ENCODE assay signal across 13 cellular contexts in the genomic region with DNA sequence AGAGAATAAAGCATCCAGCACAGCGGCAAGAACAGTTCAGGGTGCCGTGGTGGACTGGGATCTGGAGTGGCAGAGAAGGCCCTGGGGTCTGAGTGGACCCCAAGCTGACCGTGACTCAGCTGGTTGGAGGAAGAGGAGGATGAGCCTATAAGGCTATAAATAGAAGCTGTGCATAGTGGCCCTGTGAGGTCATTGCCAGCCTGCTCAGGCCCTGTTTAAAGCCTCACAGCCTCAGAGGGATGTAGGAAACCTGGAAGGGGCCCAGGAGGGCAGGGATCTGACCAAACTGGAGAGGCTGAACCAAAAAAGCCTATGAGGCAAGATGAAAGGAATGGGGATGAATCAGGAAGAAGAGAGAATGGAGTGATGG. TPM values are rescaled to one million over a fixed set of nuclear protein-coding genes. Genes with fewer than 3 reads are reported as not detected.
DNase-seq lines count a peak whose midpoint lies in the region; ATAC-seq, FAIRE-seq and TF ChIP-seq lines count a peak whose summit lies in the region.
"Had no signal": no experiment of that assay in that cellular context is flagged by ENCODE, and none has a peak within 500 bp of the region (broad histone marks: within the 10 kb centered on the region; RNA-seq: fewer than 3 reads in every experiment).

No MANE protein-coding gene starts in this region.

- no peaks in the 10 kb centered on the region for H4K20me1 ChIP-seq in K562 (replicated peaks; ENCODE audit: control insufficient read depth, insufficient read depth, low read length)
- no peaks in the 10 kb centered on the region for H4K20me1 ChIP-seq in smooth muscle cell (ENCODE audit: low read depth)

- POLR2A ChIA-PET in K562 (lab: Yijun Ruan, JAX), result no interaction called here

- CTCF ChIA-PET in K562 (lab: Yijun Ruan, JAX; ENCODE audit: low intra/inter-chr PET ratio), result no interaction called here

- no peak for TF ChIP-seq RAD21 in K562 (CRISPR knock-in tag; conservative IDR thresholded peaks at IDR 0.05 in 1 of 2, IDR thresholded peaks at IDR 0.05 in 1 of 2)

- H2AFZ ChIP-seq in K562 (ENCODE audit: low read depth, low read length), result peak overlapping the region; percentile 62; the same call in 1 of the 2 replicates
- no peak overlapping the region for H2AFZ ChIP-seq in smooth muscle cell (ENCODE audit: low read depth)

- in situ Hi-C loops in K562 (cut with MboI), result loop anchor here (5.0 kb wide), 1 partner anchor 125 kb away; no protein-coding TSS in a partner anchor

- TF ChIP-seq POLR2A in H54 (IDR thresholded peaks at IDR 0.05; ENCODE audit: low read depth, low read length), result no peak
- no peak for TF ChIP-seq POLR2A in K562 (conservative IDR thresholded peaks at IDR 0.05)

- no peak for FAIRE-seq in H54 (lab: Jason Lieb, UNC)
- FAIRE-seq in K562 (lab: Jason Lieb, UNC), result no peak

- H3K27ac ChIP-seq in K562 (ENCODE audit: extremely low read depth, low read depth, low read length), result peak overlapping the region; percentile 31; the same call in 1 of the 3 replicates
- peak overlapping the region; percentile 86 to 92 for H3K27ac ChIP-seq in right atrium auricular region
- peak overlapping the region; percentile 81 for H3K27ac ChIP-seq in smooth muscle cell (ENCODE audit: low read depth)

- H3F3A ChIP-seq in smooth muscle cell (ENCODE audit: low read depth), result peaks cover 11% of the 10 kb centered on the region

- intact Hi-C loops in K562 (cut with micrococcal nuclease), result no loop called here

- BruUV-seq in K562 (replicated peaks; lab: Mats Ljungman, UMichigan), result no TSS peak

- H3K4me3 ChIP-seq in K562 (no peak overlapping the region), right atrium auricular region (no peak overlapping the region), smooth muscle cell (no peak overlapping the region)

- TF ChIP-seq CTCF in K562 (IDR thresholded peaks at IDR 0.05 in 2 of 3, conservative IDR thresholded peaks at IDR 0.05 in 1 of 3; ENCODE audit: insufficient read depth in 2 of 3, low read depth in 1 of 3, low read length in 3 of 3) (no peak), right atrium auricular region (IDR thresholded peaks at IDR 0.05) (no peak), smooth muscle cell (IDR thresholded peaks at IDR 0.05; ENCODE audit: borderline replicate concordance, insufficient read depth, poor library complexity, severe bottlenecking) (no peak)

- H3K79me2 ChIP-seq in K562 (ENCODE audit: control insufficient read depth, insufficient read depth, low read length) (no peaks in the 10 kb centered on the region), smooth muscle cell (ENCODE audit: low read depth) (no peaks in the 10 kb centered on the region)

- H3K9me3 ChIP-seq in K562 (replicated peaks; ENCODE audit: control insufficient read depth, insufficient read depth, low read depth, low read length), result no peaks in the 10 kb centered on the region
- H3K9me3 ChIP-seq in right atrium auricular region, result no peaks in the 10 kb centered on the region
- H3K9me3 ChIP-seq in smooth muscle cell (replicated peaks; ENCODE audit: low read depth), result no peaks in the 10 kb centered on the region

- no peak for TF ChIP-seq EP300 in K562 (IDR thresholded peaks at IDR 0.05; ENCODE audit: low read length)

- DNase-seq in H54 (ENCODE audit: insufficient read length, low spot score) (peak; percentile 82), K562 (ENCODE audit: extremely low read depth in 1 of 4, low spot score in 3 of 4) (peak in 1 of 4 experiments; percentile 50), right atrium auricular region (ENCODE audit: low spot score) (no peak), smooth muscle cell (lab: John Stamatoyannopoulos, UW; ENCODE audit: unreplicated experiment) (no peak), NCI-H69 (lab: John Stamatoyannopoulos, UW) (no peak), midbrain (lab: John Stamatoyannopoulos, UW) (no peak), inferior parietal cortex (ENCODE audit: extremely low spot score) (no peak), NOMO-1 (lab: John Stamatoyannopoulos, UW; ENCODE audit: unreplicated experiment in 2 of 2) (no peak)
- DNase-seq: activated B cell treated with CpG ODN at 0.5 μM for 24 hours; activated naive CD4-positive, alpha-beta T cell treated with anti-CD3 and anti-CD28 coated beads, Interleukin-2, amount 10 ng/mL, durations not matched to agents 7 days and 5 days; DMS79; nucleus accumbens had no signal

- 20% methylated on average over 1 of the region's 3 CpGs for WGBS in K562 (ENCODE audit: insufficient coverage, low coverage, missing lambda C conversion rate)
- 34% methylated on average over 3 of the region's 3 CpGs for WGBS in smooth muscle cell (ENCODE audit: low lambda C conversion rate)

- peaks cover 17% of the 10 kb centered on the region in 2 experiments for H3K4me1 ChIP-seq in K562 (replicated peaks in 1 of 2; ENCODE audit: control insufficient read depth in 2 of 2, insufficient read depth in 2 of 2, low read length in 2 of 2)
- peaks cover 0 to 49% of the 10 kb centered on the region in 2 donors for H3K4me1 ChIP-seq in right atrium auricular region
- peaks cover 9% of the 10 kb centered on the region for H3K4me1 ChIP-seq in smooth muscle cell (ENCODE audit: low read depth)

- H3K4me2 ChIP-seq in K562 (ENCODE audit: insufficient read depth, low read length) (no peak overlapping the region; the same call in 1 of the 2 replicates), smooth muscle cell (peak overlapping the region; percentile 72)

- ATAC-seq in K562, result peak; percentile 46

- H3K9me1 ChIP-seq in K562 (ENCODE audit: control insufficient read depth, insufficient read depth, low read length), result no peaks in the 10 kb centered on the region

- H3K36me3 ChIP-seq in K562 (ENCODE audit: control insufficient read depth, insufficient read depth, low read length), result no peaks in the 10 kb centered on the region
- no peaks in the 10 kb centered on the region for H3K36me3 ChIP-seq in right atrium auricular region
- H3K36me3 ChIP-seq in smooth muscle cell (ENCODE audit: low read depth), result no peaks in the 10 kb centered on the region

- no peaks in the 10 kb centered on the region for H3K27me3 ChIP-seq in K562 (ENCODE audit: control insufficient read depth in 2 of 2, insufficient read depth in 2 of 2, low read length in 2 of 2)
- no peaks in the 10 kb centered on the region for H3K27me3 ChIP-seq in right atrium auricular region
- H3K27me3 ChIP-seq in smooth muscle cell (ENCODE audit: low read depth), result no peaks in the 10 kb centered on the region

- H3K9ac ChIP-seq in K562 (ENCODE audit: insufficient read depth in 1 of 2, low read depth in 2 of 2, low read length in 2 of 2), result peak overlapping the region in 1 of 2 experiments; percentile 27; a peak in 1 of 4 replicates
- no peak overlapping the region for H3K9ac ChIP-seq in smooth muscle cell (ENCODE audit: low read depth)

RNA-seq across cellular contexts. Expression of a gene that starts 11.3 kb away (rescaled TPM):
- total RNA-seq in K562 (2011; cell fraction: chromatin; rRNA removed; ENCODE audit: low replicate concordance), result 4.9 and 11.0 TPM in 2 replicates
- 5.9 and 8.8 TPM in 2 replicates for total RNA-seq in K562 (2011; cell fraction: nucleolus; rRNA removed)
- total RNA-seq in K562 (2011; cell fraction: nucleoplasm; rRNA removed), result 5.4 and 9.5 TPM in 2 replicates
- 25.8 and 27.8 TPM in 2 replicates for total RNA-seq in K562 (2014; rRNA removed)
- total RNA-seq in K562 (2014; rRNA removed; fragmentation: Illumina TruSeq; extraction: Trizol), result 12.0 and 18.2 TPM in 2 replicates
- 28.3 and 29.1 TPM in 2 replicates for total RNA-seq in K562 (2015; rRNA removed; fragmentation: Illumina TruSeq; extraction: Trizol)
- 17.4 and 21.9 TPM in 2 replicates for total RNA-seq in K562 (2021)
- 17.0 and 58.9 TPM in 2 replicates for polyA plus RNA-seq in K562 (2011; rRNA removed)
- 13.4 and 60.3 TPM in 2 replicates for polyA plus RNA-seq in K562 (2011; cell fraction: cytosol; rRNA removed)
- polyA plus RNA-seq in K562 (2011; cell fraction: nucleus; rRNA removed), result 5.3 and 28.7 TPM in 2 replicates
- polyA plus RNA-seq in K562 (2012), result 21.4 and 54.5 TPM in 2 replicates
- polyA plus RNA-seq in K562 (2014; fragmentation: Illumina TruSeq; extraction: Trizol), result 32.7 and 35.3 TPM in 2 replicates
- 1 to 10 TPM; 2.5 to 4.0 TPM for polyA plus RNA-seq in K562 (2014; fragmentation: Nextera tagmentation; extraction: Ambion mirVana)
- polyA plus RNA-seq in K562 (2014; rRNA removed), result 21.2 and 25.1 TPM in 2 replicates
- 8.9 and 64.7 TPM in 2 replicates for polyA minus RNA-seq in K562 (2011; rRNA and poly(A)+ RNA removed)
- 5.5 and 26.3 TPM in 2 replicates for polyA minus RNA-seq in K562 (2011; cell fraction: cytosol; rRNA and poly(A)+ RNA removed)
- 3.0 and 5.9 TPM in 2 replicates for polyA minus RNA-seq in K562 (2011; cell fraction: nucleus; rRNA and poly(A)+ RNA removed)
- total RNA-seq in right atrium auricular region, result over 10,000 TPM; 12,280 to 13,654 TPM
- total RNA-seq in smooth muscle cell, result 103 and 127 TPM in 2 replicates
- 106 and 109 TPM in 2 replicates for polyA plus RNA-seq in smooth muscle cell
- total RNA-seq: activated B cell treated with CpG ODN at 0.5 μM for 24 hours, glomerular endothelial cell had no signal

RNA-seq across cellular contexts. Expression of a gene that starts 19.1 kb away (rescaled TPM):
- 68.2 and 175 TPM in 2 replicates for total RNA-seq in K562 (2011; cell fraction: chromatin; rRNA removed; ENCODE audit: low replicate concordance)
- 98.4 and 99.9 TPM in 2 replicates for total RNA-seq in K562 (2011; cell fraction: nucleolus; rRNA removed)
- 71.9 and 73.9 TPM in 2 replicates for total RNA-seq in K562 (2011; cell fraction: nucleoplasm; rRNA removed)
- 37.5 and 62.2 TPM in 2 replicates for total RNA-seq in K562 (2014; rRNA removed)
- total RNA-seq in K562 (2014; rRNA removed; fragmentation: Illumina TruSeq; extraction: Trizol), result 28.3 and 38.1 TPM in 2 replicates
- total RNA-seq in K562 (2015; rRNA removed; fragmentation: Illumina TruSeq; extraction: Trizol), result 44.0 and 45.5 TPM in 2 replicates
- total RNA-seq in K562 (2021), result 71.4 and 74.8 TPM in 2 replicates
- polyA plus RNA-seq in K562 (2011; rRNA removed), result 52.5 and 66.6 TPM in 2 replicates
- polyA plus RNA-seq in K562 (2011; cell fraction: cytosol; rRNA removed), result 71.9 and 131 TPM in 2 replicates
- polyA plus RNA-seq in K562 (2011; cell fraction: nucleus; rRNA removed), result 108 and 164 TPM in 2 replicates
- polyA plus RNA-seq in K562 (2012), result 78.1 and 85.3 TPM in 2 replicates
- 45.2 and 68.1 TPM in 2 replicates for polyA plus RNA-seq in K562 (2014; fragmentation: Illumina TruSeq; extraction: Trizol)
- polyA plus RNA-seq in K562 (2014; fragmentation: Nextera tagmentation; extraction: Ambion mirVana), result 10 to 100 TPM; 34.6 to 53.2 TPM
- polyA plus RNA-seq in K562 (2014; rRNA removed), result 61.3 and 70.4 TPM in 2 replicates
- 24.7 and 36.5 TPM in 2 replicates for polyA minus RNA-seq in K562 (2011; rRNA and poly(A)+ RNA removed)
- polyA minus RNA-seq in K562 (2011; cell fraction: cytosol; rRNA and poly(A)+ RNA removed), result 31.6 and 35.3 TPM in 2 replicates
- polyA minus RNA-seq in K562 (2011; cell fraction: nucleus; rRNA and poly(A)+ RNA removed), result 27.1 and 36.2 TPM in 2 replicates
- total RNA-seq in right atrium auricular region, result 10 to 100 TPM; 48.1 to 51.2 TPM
- 24.9 and 137 TPM in 2 replicates for total RNA-seq in smooth muscle cell
- 48.1 and 61.8 TPM in 2 replicates for polyA plus RNA-seq in smooth muscle cell

RNA-seq across cellular contexts. Expression of a gene that starts 27.8 kb away (rescaled TPM):
- total RNA-seq in K562 (2011; cell fraction: chromatin; rRNA removed; ENCODE audit: low replicate concordance), result 12.1 and 39.1 TPM in 2 replicates
- total RNA-seq in K562 (2011; cell fraction: nucleolus; rRNA removed), result 23.0 and 26.8 TPM in 2 replicates
- total RNA-seq in K562 (2011; cell fraction: nucleoplasm; rRNA removed), result 15.2 and 19.2 TPM in 2 replicates
- total RNA-seq in K562 (2014; rRNA removed), result 3.9 and 6.0 TPM in 2 replicates
- 1.3 and 1.5 TPM in 2 replicates for total RNA-seq in K562 (2014; rRNA removed; fragmentation: Illumina TruSeq; extraction: Trizol)
- total RNA-seq in K562 (2015; rRNA removed; fragmentation: Illumina TruSeq; extraction: Trizol), result 3.0 and 3.7 TPM in 2 replicates
- 6.0 and 8.7 TPM in 2 replicates for total RNA-seq in K562 (2021)
- polyA plus RNA-seq in K562 (2011; rRNA removed), result 6.3 and 6.5 TPM in 2 replicates
- 4.6 and 12.1 TPM in 2 replicates for polyA plus RNA-seq in K562 (2011; cell fraction: cytosol; rRNA removed)
- 24.5 and 70.3 TPM in 2 replicates for polyA plus RNA-seq in K562 (2011; cell fraction: nucleus; rRNA removed)
- polyA plus RNA-seq in K562 (2012), result 9.4 and 12.8 TPM in 2 replicates
- 2.4 and 5.5 TPM in 2 replicates for polyA plus RNA-seq in K562 (2014; fragmentation: Illumina TruSeq; extraction: Trizol)
- 1 to 10 TPM in 1 of 2 experiments, under 1 TPM in 1; 0.49 to 1.3 TPM for polyA plus RNA-seq in K562 (2014; fragmentation: Nextera tagmentation; extraction: Ambion mirVana)
- 6.5 and 7.9 TPM in 2 replicates for polyA plus RNA-seq in K562 (2014; rRNA removed)
- 1.5 and 2.0 TPM in 2 replicates for polyA minus RNA-seq in K562 (2011; rRNA and poly(A)+ RNA removed)
- 3.1 and 4.2 TPM in 2 replicates for polyA minus RNA-seq in K562 (2011; cell fraction: cytosol; rRNA and poly(A)+ RNA removed)
- 11.8 and 14.0 TPM in 2 replicates for polyA minus RNA-seq in K562 (2011; cell fraction: nucleus; rRNA and poly(A)+ RNA removed)
- total RNA-seq in right atrium auricular region, result 10 to 100 TPM; 82.2 to 90.8 TPM
- total RNA-seq in smooth muscle cell, result 14.9 and 38.8 TPM in 2 replicates
- 37.8 and 40.5 TPM in 2 replicates for polyA plus RNA-seq in smooth muscle cell

Comparison
In these comparisons a context has a peak if more than half of its experiments do, and no peak if none do; other contexts are left out.
1. H3K27ac ChIP-seq: peak in every context shown above with its lines; median percentile 89 in right atrium auricular region; 81 in smooth muscle cell; 31 in K562.
2. RNA of a gene that starts 11.3 kb away (total RNA-seq): 12,280 to 13,654 TPM in right atrium auricular region; 103 to 127 TPM in smooth muscle cell and 4.9 to 29.1 TPM in K562; every median in the first group is over 10 times any median in the second.